8 cellular contexts compared by ENCODE assay signal in genomic region chr17:50479522-50480141, GRCh38. TPM values are rescaled to one million over a fixed set of nuclear protein-coding genes. Genes with fewer than 3 reads are reported as not detected.
DNase-seq lines count a peak whose midpoint lies in the region; ATAC-seq and TF ChIP-seq lines count a peak whose summit lies in the region.

No MANE protein-coding gene starts in this region.

- H3K4me3 ChIP-seq in rectal smooth muscle tissue (ENCODE audit: low read length) (peak overlapping the region; percentile 91), vagina (peak overlapping the region; percentile 60 to 81)

- peaks cover 13% of the 10 kb centered on the region for H3K36me3 ChIP-seq in rectal smooth muscle tissue (ENCODE audit: control insufficient read depth, insufficient read depth, low read length)
- H3K36me3 ChIP-seq in vagina, result peaks cover 0 to 11% of the 10 kb centered on the region in 2 donors

- no peak for TF ChIP-seq POLR2A in vagina (IDR thresholded peaks at IDR 0.05)

- peak; percentile 28 for DNase-seq in NK-92 treated with Interleukin-12 subunit alpha and Interleukin-12 subunit beta, amount 100 ng/mL, for 24 hours (lab: John Stamatoyannopoulos, UW)
- DNase-seq in NK-92 (lab: John Stamatoyannopoulos, UW; ENCODE audit: unreplicated experiment) (no peak), NCI-H1417 (lab: John Stamatoyannopoulos, UW) (peak; percentile 62 to 82 (median 72)), T-helper 1 cell (peak; percentile 34 to 74 (median 47)), amniotic epithelial cell (ENCODE audit: low read depth) (peak; percentile 68), left ventricle myocardium superior (peak; percentile 82), vagina (ENCODE audit: extremely low spot score in 2 of 2) (no peak)

- no peaks in the 10 kb centered on the region for H3K9me3 ChIP-seq in vagina

- no peaks in the 10 kb centered on the region for H3K27me3 ChIP-seq in rectal smooth muscle tissue (ENCODE audit: control insufficient read depth, insufficient read depth, low read length)
- H3K27me3 ChIP-seq in vagina, result no peaks in the 10 kb centered on the region

- ATAC-seq in left ventricle myocardium superior, result peak; percentile 62

- peak overlapping the region; percentile 80 for H3K27ac ChIP-seq in rectal smooth muscle tissue (ENCODE audit: low read depth, low read length)
- H3K27ac ChIP-seq in vagina, result peak overlapping the region; percentile 80

- TF ChIP-seq CTCF in vagina (IDR thresholded peaks at IDR 0.05), result peak in 1 of 3 experiments; percentile 18

- H3K9ac ChIP-seq in rectal smooth muscle tissue (ENCODE audit: low read length), result no peak overlapping the region

- H3K4me1 ChIP-seq in rectal smooth muscle tissue (ENCODE audit: control insufficient read depth, insufficient read depth, low read length) (peaks cover 6% of the 10 kb centered on the region), vagina (peaks cover 29% of the 10 kb centered on the region)

- intact Hi-C loops in left ventricle myocardium superior (cut with micrococcal nuclease) (loop anchor here (5.0 to 10.0 kb wide), 2 partner anchors 63 to 145 kb away; no protein-coding TSS in a partner anchor), vagina (cut with DNase I) (loop anchor here (5.0 to 10.0 kb wide), 3 partner anchors 63 to 365 kb away; no protein-coding TSS in a partner anchor)

RNA-seq across cellular contexts. Expression of gene RSAD1, which starts 1.0 kb away (rescaled TPM):
- total RNA-seq in left ventricle myocardium superior (55.9 TPM), vagina (37.3 TPM)

RNA-seq across cellular contexts. Expression of gene CHAD, which starts 11.0 kb away (rescaled TPM):
- total RNA-seq in left ventricle myocardium superior (0.32 TPM), vagina (not detected)

RNA-seq across cellular contexts. Expression of gene MYCBPAP, which starts 28.6 kb away (rescaled TPM):
- total RNA-seq in left ventricle myocardium superior (0.55 TPM), vagina (not detected)

RNA-seq across cellular contexts. Expression of gene EPN3, which starts 52.9 kb away (rescaled TPM):
- total RNA-seq in left ventricle myocardium superior (33.4 TPM), vagina (21.9 TPM)

RNA-seq across cellular contexts. Expression of gene ACSF2, which starts 53.6 kb away (rescaled TPM):
- 22.5 TPM for total RNA-seq in left ventricle myocardium superior
- 56.0 TPM for total RNA-seq in vagina

Comparison
In these comparisons a context has a peak if more than half of its experiments do, and no peak if none do; other contexts are left out.
1. DNase-seq: peak in NK-92 treated with Interleukin-12 subunit alpha and Interleukin-12 subunit beta, amount 100 ng/mL, for 24 hours (single experiment), NCI-H1417 (3 of 3), T-helper 1 cell (5 of 5), amniotic epithelial cell (single experiment) and left ventricle myocardium superior (single experiment); none in NK-92 (single experiment) and vagina (0 of 2).